ENCODE assay signal across 8 cellular contexts in the genomic region with DNA sequence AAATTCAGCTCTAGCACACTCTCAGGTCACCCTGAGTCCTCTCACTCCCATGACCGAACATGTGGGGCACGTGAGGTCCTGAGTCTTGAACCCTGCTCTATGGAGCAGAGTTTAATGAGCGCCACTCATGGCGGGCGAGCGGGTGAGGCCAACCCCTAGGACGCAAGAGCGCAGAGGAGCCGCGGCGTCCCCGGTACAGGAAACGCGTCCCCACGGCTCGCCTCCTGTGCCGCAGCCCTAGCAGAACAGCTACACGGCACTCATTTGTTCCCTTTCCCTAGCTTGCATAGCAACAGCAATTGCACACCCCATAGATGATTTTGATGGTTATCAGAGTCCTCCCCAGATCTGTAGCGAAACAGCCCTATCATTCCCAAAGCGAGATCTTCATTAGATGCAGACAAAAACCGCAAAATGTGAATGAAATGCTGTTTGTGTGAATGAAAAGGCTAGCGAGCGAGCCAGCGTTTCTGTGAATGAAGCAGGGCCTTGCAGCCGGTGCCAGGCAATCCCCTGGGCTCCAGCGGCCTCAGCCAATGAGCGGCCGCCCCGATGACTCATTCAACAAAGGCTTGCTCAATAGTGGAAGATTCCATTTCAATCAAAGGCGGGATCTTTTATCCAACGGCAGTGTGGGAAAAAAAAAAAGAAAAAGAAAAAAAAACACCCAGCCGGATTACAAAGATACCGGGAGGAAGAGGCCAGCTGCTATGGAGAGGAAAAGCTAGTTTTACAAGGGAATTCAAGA. TPM values are rescaled to one million over a fixed set of nuclear protein-coding genes. Genes with fewer than 3 reads are reported as not detected.
DNase-seq lines count a peak whose midpoint lies in the region; ATAC-seq and TF ChIP-seq lines count a peak whose summit lies in the region.

No MANE protein-coding gene starts in this region.

- peak; percentile 30 to 57 for TF ChIP-seq POLR2A in Peyer's patch (IDR thresholded peaks at IDR 0.05)
- TF ChIP-seq POLR2A in tibial nerve (IDR thresholded peaks at IDR 0.05), result peak in 1 of 2 donors; percentile 55

- TF ChIP-seq EP300 in tibial nerve (IDR thresholded peaks at IDR 0.05), result peak in 1 of 2 donors; percentile 83

- no peak overlapping the region for H2BK12ac ChIP-seq in neuronal stem cell (ENCODE audit: low read length)

- no peaks in the 10 kb centered on the region for H3K79me1 ChIP-seq in neuronal stem cell (ENCODE audit: low read depth, low read length)

- H2BK15ac ChIP-seq in neuronal stem cell (ENCODE audit: low read length), result no peak overlapping the region

- H4K91ac ChIP-seq in neuronal stem cell (ENCODE audit: low read depth, low read length, poor library complexity), result no peak overlapping the region

- peak overlapping the region; percentile 67 for H3K9ac ChIP-seq in neuronal stem cell (ENCODE audit: low read depth, low read length, poor library complexity)

- H3K14ac ChIP-seq in neuronal stem cell (ENCODE audit: low read length), result no peak overlapping the region

- H2BK5ac ChIP-seq in neuronal stem cell (ENCODE audit: low read length), result peak overlapping the region; percentile 40

- H3K4me3 ChIP-seq in Peyer's patch, result peak overlapping the region in 3 of 4 donors; percentile 1 to 45 (median 40)
- H3K4me3 ChIP-seq in neuronal stem cell (ENCODE audit: low read length in 2 of 2), result peak overlapping the region; percentile 69 to 78
- H3K4me3 ChIP-seq in tibial nerve, result peak overlapping the region; percentile 13 to 47 (median 27)

- H3K27me3 ChIP-seq in Peyer's patch, result peaks cover 0 to 17% of the 10 kb centered on the region in 2 donors
- H3K27me3 ChIP-seq in neuronal stem cell (ENCODE audit: control insufficient read depth in 3 of 3, insufficient read depth in 3 of 3, low read depth in 1 of 3, low read length in 3 of 3), result peaks cover 0 to 5% (median 0%) of the 10 kb centered on the region in 3 experiments
- peaks cover 0 to 25% of the 10 kb centered on the region in 2 donors for H3K27me3 ChIP-seq in tibial nerve

- H3K23ac ChIP-seq in neuronal stem cell (ENCODE audit: low read depth, low read length, poor library complexity), result no peak overlapping the region

- H3K9me3 ChIP-seq in Peyer's patch, result no peaks in the 10 kb centered on the region
- H3K9me3 ChIP-seq in neuronal stem cell (replicated peaks in 1 of 2; ENCODE audit: control insufficient read depth in 2 of 2, insufficient read depth in 1 of 2, low read depth in 1 of 2, low read length in 2 of 2), result no peaks in the 10 kb centered on the region
- no peaks in the 10 kb centered on the region for H3K9me3 ChIP-seq in tibial nerve

- H4K8ac ChIP-seq in neuronal stem cell (ENCODE audit: low read depth, low read length), result no peak overlapping the region

- peak overlapping the region; percentile 71 for H2AFZ ChIP-seq in neuronal stem cell (ENCODE audit: low read length)

- peak overlapping the region; percentile 50 for H3K4me2 ChIP-seq in neuronal stem cell (ENCODE audit: insufficient read depth, low read length, poor library complexity, severe bottlenecking)

- no peak overlapping the region for H2BK120ac ChIP-seq in neuronal stem cell (ENCODE audit: low read depth, low read length)

- TF ChIP-seq CTCF in Peyer's patch (IDR thresholded peaks at IDR 0.05), result no peak
- TF ChIP-seq CTCF in tibial nerve (IDR thresholded peaks at IDR 0.05), result no peak

- WGBS in neuronal stem cell (ENCODE audit: extremely low coverage in 2 of 2, insufficient read length in 2 of 2, insufficient replicate concordance in 1 of 2), 2 donors, result no CpG with 5 or more reads among the region's 33 CpGs
- 2% methylated on average over 20 to 27 of the region's 33 CpGs for WGBS in tibial nerve, 2 donors

- peaks cover 0 to 28% (median 8%) of the 10 kb centered on the region in 4 donors for H3K4me1 ChIP-seq in Peyer's patch
- H3K4me1 ChIP-seq in neuronal stem cell (ENCODE audit: control insufficient read depth in 2 of 2, insufficient read depth in 1 of 2, low read depth in 1 of 2, low read length in 2 of 2), result peaks cover 10 to 20% of the 10 kb centered on the region in 2 donors
- H3K4me1 ChIP-seq in tibial nerve, result peaks cover 0 to 38% (median 15%) of the 10 kb centered on the region in 4 donors

- peak overlapping the region; percentile 1 for H2AK5ac ChIP-seq in neuronal stem cell (ENCODE audit: low read depth, low read length)

- DNase-seq in DMS79 (lab: John Stamatoyannopoulos, UW), result peak; percentile 81
- DNase-seq in KG1 (lab: John Stamatoyannopoulos, UW), result peak; percentile 2
- DNase-seq in Peyer's patch, result peak; percentile 39 to 89 (median 87)
- peak; percentile 97 for DNase-seq in amniotic epithelial cell (ENCODE audit: low read depth)
- peak; percentile 92 for DNase-seq in Right ventricle myocardium superior
- DNase-seq in neuronal stem cell (ENCODE audit: low spot score), result peak; percentile 91
- DNase-seq in tibial nerve (ENCODE audit: low spot score in 2 of 2), result peak; percentile 87 to 90
- no peak for DNase-seq in NK-92 treated with Interleukin-12 subunit alpha and Interleukin-12 subunit beta, amount 100 ng/mL, for 24 hours (lab: John Stamatoyannopoulos, UW)

- H3K27ac ChIP-seq in Peyer's patch, result peak overlapping the region; percentile 20 to 79 (median 56)
- peak overlapping the region; percentile 94 for H3K27ac ChIP-seq in neuronal stem cell (replicated peaks; ENCODE audit: low read length)
- H3K27ac ChIP-seq in tibial nerve, result peak overlapping the region in 3 of 4 donors; percentile 34 to 68 (median 66)

- intact Hi-C loops in Right ventricle myocardium superior (cut with DNase I), result no loop called here

- ATAC-seq in Right ventricle myocardium superior (ENCODE audit: poor library complexity), result peak; percentile 97

- no peak overlapping the region for H3K4ac ChIP-seq in neuronal stem cell (ENCODE audit: low read length)

- H3K36me3 ChIP-seq in Peyer's patch (no peaks in the 10 kb centered on the region), neuronal stem cell (replicated peaks in 1 of 2; ENCODE audit: control insufficient read depth in 2 of 2, insufficient read depth in 2 of 2, low read length in 2 of 2) (peaks cover 0 to 2% of the 10 kb centered on the region in 2 donors), tibial nerve (no peaks in the 10 kb centered on the region)

- H3K18ac ChIP-seq in neuronal stem cell (ENCODE audit: low read length), result peak overlapping the region; percentile 88

RNA-seq across cellular contexts. Expression of a gene that starts 1.5 kb away (rescaled TPM):
- total RNA-seq in Peyer's patch (1 to 10 TPM in 3 of 4 donors, under 1 TPM in 1; 0.88 to 5.0 (median 2.2) TPM), Right ventricle myocardium superior (0.35 TPM), tibial nerve (10 to 100 TPM in 1 of 4 donors, 1 to 10 TPM in 3; 1.1 to 11.4 (median 3.4) TPM)
- polyA plus RNA-seq in neuronal stem cell (2013, experiment 1 of 2), result 6.9 TPM
- polyA plus RNA-seq in neuronal stem cell (2013, experiment 2 of 2), result 7.0 TPM
